Comparison of ENCODE assay signal across 1 cellular context in genomic region chr3:48847586-48848423, GRCh38.
TF ChIP-seq lines count a peak whose summit lies in the region.

Gene PRKAR2A (minus strand): TSS chr3:48847874. CDS start chr3:48847596, 278 bp downstream.

TF ChIP-seq in HepG2, 621 proteins besides CTCF, POLR2A, EP300 and RAD21 (continued from another document and continues in another):
- peak; percentile 75 for TF ChIP-seq ZNF574 (CRISPR knock-in tag; IDR thresholded peaks at IDR 0.05)
- TF ChIP-seq RFXAP (CRISPR knock-in tag; IDR thresholded peaks at IDR 0.05; ENCODE audit: borderline replicate concordance), result peak; percentile 90; the same call in 1 of the 2 replicates
- 0 out of 2 replicates have a peak, but pooled peaks have one; percentile 17 for TF ChIP-seq ZNF251 (CRISPR knock-in tag; IDR thresholded peaks at IDR 0.05)
- no peak for TF ChIP-seq NONO (IDR thresholded peaks at IDR 0.05)
- peak; percentile 85 for TF ChIP-seq NONO (CRISPR knock-in tag; conservative IDR thresholded peaks at IDR 0.05)
- peak; percentile 65; the same call in 1 of the 2 replicates for TF ChIP-seq KDM5A (IDR thresholded peaks at IDR 0.05; ENCODE audit: borderline replicate concordance, low read length)
- TF ChIP-seq HNRNPLL (IDR thresholded peaks at IDR 0.05; ENCODE audit: low read depth, low read length, poor library complexity, severe bottlenecking), result peak; percentile 2
- TF ChIP-seq ZNF383 (CRISPR knock-in tag; IDR thresholded peaks at IDR 0.05; ENCODE audit: borderline replicate concordance), result peak; percentile 75; the same call in 1 of the 2 replicates
- peak; percentile 70; the same call in 1 of the 2 replicates for TF ChIP-seq MEIS1 (CRISPR knock-in tag; IDR thresholded peaks at IDR 0.05; ENCODE audit: borderline replicate concordance)
- peak; percentile 35; the same call in 1 of the 2 replicates for TF ChIP-seq HNF4G (IDR thresholded peaks at IDR 0.05; ENCODE audit: borderline replicate concordance, low read depth, low read length)
- peak; percentile 14; the same call in 1 of the 2 replicates for TF ChIP-seq HNF4G (CRISPR knock-in tag; IDR thresholded peaks at IDR 0.05; ENCODE audit: borderline replicate concordance, low read depth)
- peak; percentile 56; the same call in 1 of the 2 replicates for TF ChIP-seq ZNF503 (CRISPR knock-in tag; IDR thresholded peaks at IDR 0.05)
- no peak for TF ChIP-seq XBP1 (CRISPR knock-in tag; IDR thresholded peaks at IDR 0.05)
- 0 out of 2 replicates have a peak, but pooled peaks have one; percentile 61 for TF ChIP-seq ZC3H13 (CRISPR knock-in tag; IDR thresholded peaks at IDR 0.05)
- TF ChIP-seq ZNF891 (CRISPR knock-in tag; IDR thresholded peaks at IDR 0.05), result 0 out of 2 replicates have a peak, but pooled peaks have one; percentile 12
- TF ChIP-seq MAFG (CRISPR knock-in tag; IDR thresholded peaks at IDR 0.05), result no peak
- no peak for TF ChIP-seq ZMYM2 (CRISPR knock-in tag; IDR thresholded peaks at IDR 0.05)
- peak; percentile 68; the same call in 1 of the 2 replicates for TF ChIP-seq SRY (CRISPR knock-in tag; IDR thresholded peaks at IDR 0.05)
- peak; percentile 94; the same call in 1 of the 2 replicates for TF ChIP-seq ARID4A (CRISPR knock-in tag; IDR thresholded peaks at IDR 0.05; ENCODE audit: borderline replicate concordance)
- TF ChIP-seq POLR2AphosphoS2 (IDR thresholded peaks at IDR 0.05; ENCODE audit: low read depth, low read length), result no peak
- TF ChIP-seq BRCA1 (CRISPR knock-in tag; IDR thresholded peaks at IDR 0.05), result no peak
- TF ChIP-seq MYC (CRISPR knock-in tag; IDR thresholded peaks at IDR 0.05; ENCODE audit: borderline replicate concordance), result peak; percentile 43; the same call in 1 of the 2 replicates
- TF ChIP-seq ZNF451 (CRISPR knock-in tag; IDR thresholded peaks at IDR 0.05), result peak; percentile 77
- TF ChIP-seq ZNF749 (CRISPR knock-in tag; IDR thresholded peaks at IDR 0.05; ENCODE audit: borderline replicate concordance), result peak; percentile 81; the same call in 1 of the 2 replicates
- 0 out of 2 replicates have a peak, but pooled peaks have one; percentile 83 for TF ChIP-seq IRF1 (CRISPR knock-in tag; IDR thresholded peaks at IDR 0.05; ENCODE audit: low read depth)
- no peak for TF ChIP-seq HNRNPUL1 (IDR thresholded peaks at IDR 0.05; ENCODE audit: low read depth, low read length)
- TF ChIP-seq ATF7-NPFF (CRISPR knock-in tag; IDR thresholded peaks at IDR 0.05; ENCODE audit: low read depth), result peak; percentile 61; the same call in 1 of the 2 replicates
- TF ChIP-seq TAF15 (IDR thresholded peaks at IDR 0.05; ENCODE audit: low read depth, low read length, poor library complexity, severe bottlenecking), result no peak
- peak; percentile 37; the same call in 1 of the 2 replicates for TF ChIP-seq ZMAT3 (CRISPR knock-in tag; conservative IDR thresholded peaks at IDR 0.05)
- TF ChIP-seq BATF2 (CRISPR knock-in tag; IDR thresholded peaks at IDR 0.05), result 0 out of 2 replicates have a peak, but pooled peaks have one; percentile 42
- no peak for TF ChIP-seq MZF1 (CRISPR knock-in tag; IDR thresholded peaks at IDR 0.05; ENCODE audit: borderline replicate concordance)
- TF ChIP-seq NFATC3 (CRISPR knock-in tag; IDR thresholded peaks at IDR 0.05), result no peak
- TF ChIP-seq ZNF10 (CRISPR knock-in tag; IDR thresholded peaks at IDR 0.05; ENCODE audit: borderline replicate concordance, low read depth), result no peak
- TF ChIP-seq PLRG1 (conservative IDR thresholded peaks at IDR 0.05), result no peak
- TF ChIP-seq GMEB1 (CRISPR knock-in tag; IDR thresholded peaks at IDR 0.05; ENCODE audit: borderline replicate concordance), result peak; percentile 92
- TF ChIP-seq TBX2 (CRISPR knock-in tag; IDR thresholded peaks at IDR 0.05; ENCODE audit: borderline replicate concordance), result 0 out of 2 replicates have a peak, but pooled peaks have one; percentile 25
- TF ChIP-seq ZSCAN20 (CRISPR knock-in tag; IDR thresholded peaks at IDR 0.05; ENCODE audit: borderline replicate concordance), result 0 out of 2 replicates have a peak, but pooled peaks have one; percentile 25
- no peak for TF ChIP-seq RFXANK (CRISPR knock-in tag; IDR thresholded peaks at IDR 0.05)
- no peak; the same call in 1 of the 2 replicates for TF ChIP-seq ZNF44 (CRISPR knock-in tag; IDR thresholded peaks at IDR 0.05)
- TF ChIP-seq AGO2 (optimal IDR thresholded peaks at IDR 0.05; ENCODE audit: low read depth, low read length), result peak; percentile 62
- peak; percentile 70; the same call in 1 of the 2 replicates for TF ChIP-seq KLF12 (CRISPR knock-in tag; IDR thresholded peaks at IDR 0.05; ENCODE audit: borderline replicate concordance)
- TF ChIP-seq ZSCAN12 (CRISPR knock-in tag; IDR thresholded peaks at IDR 0.05), result peak; percentile 58; the same call in 1 of the 2 replicates
- TF ChIP-seq ARID3A (IDR thresholded peaks at IDR 0.05; ENCODE audit: low read depth, low read length), result no peak
- peak; percentile 27; the same call in 1 of the 2 replicates for TF ChIP-seq KAT8 (CRISPR knock-in tag; IDR thresholded peaks at IDR 0.05)
- peak; percentile 37; the same call in 1 of the 2 replicates for TF ChIP-seq SPEN (CRISPR knock-in tag; IDR thresholded peaks at IDR 0.05; ENCODE audit: low read depth)
- no peak for TF ChIP-seq BRF2 (CRISPR knock-in tag; IDR thresholded peaks at IDR 0.05)
- no peak for TF ChIP-seq FIP1L1 (IDR thresholded peaks at IDR 0.05; ENCODE audit: borderline replicate concordance, insufficient read depth, low read depth, low read length)
- no peak for TF ChIP-seq HIVEP1 (CRISPR knock-in tag; IDR thresholded peaks at IDR 0.05)
- TF ChIP-seq KDM5B (CRISPR knock-in tag; IDR thresholded peaks at IDR 0.05; ENCODE audit: borderline replicate concordance), result peak; percentile 86; the same call in 1 of the 2 replicates
- TF ChIP-seq RFX3 (CRISPR knock-in tag; IDR thresholded peaks at IDR 0.05), result no peak
